In genomic region chr16:31094088-31094423, GRCh38 we compare ENCODE assay signal across 8 cellular contexts. TPM values are rescaled to one million over a fixed set of nuclear protein-coding genes. Genes with fewer than 3 reads are reported as not detected.
A peak's percentile ranks its signal among the peaks of the same experiment; 100 is the strongest.
DNase-seq lines count a peak whose midpoint lies in the region; ATAC-seq and TF ChIP-seq lines count a peak whose summit lies in the region.

No MANE protein-coding gene starts in this region.

- no peak for DNase-seq in T-helper 2 cell treated with Interferon-gamma antibody and Interleukin-4, amounts not matched to agents 5 μg/mL and 100 μg/mL, for 36 hours (ENCODE audit: low spot score)
- no peak for DNase-seq in T-helper 2 cell
- DNase-seq in fibroblast of mammary gland (ENCODE audit: low read depth), result no peak
- DNase-seq in osteocyte (ENCODE audit: extremely low spot score, unreplicated experiment), result no peak
- DNase-seq in activated CD8-positive, alpha-beta memory T cell treated with anti-CD3 and anti-CD28 coated beads, Interleukin-2, amount 50 U/mL, for 48 hours, result no peak
- DNase-seq in foreskin melanocyte, result no peak

- no peak for TF ChIP-seq CTCF in fibroblast of mammary gland (conservative IDR thresholded peaks at IDR 0.05; ENCODE audit: control insufficient read depth, insufficient read depth, low read depth, low read length)
- TF ChIP-seq CTCF in osteocyte (IDR thresholded peaks at IDR 0.05), result no peak

- peak overlapping the region; percentile 94 for H3K4me3 ChIP-seq in fibroblast of mammary gland (ENCODE audit: control insufficient read depth, low read depth, low read length)

- peak overlapping the region; percentile 86 for H3K27ac Mint-ChIP-seq in T-helper 2 cell treated with Interferon-gamma antibody and Interleukin-4, amounts not matched to agents 5 μg/mL and 100 μg/mL, for 36 hours
- H3K27ac Mint-ChIP-seq in osteocyte (ENCODE audit: unreplicated experiment), result peak overlapping the region; percentile 94

- H3K4me1 Mint-ChIP-seq in T-helper 2 cell treated with Interferon-gamma antibody and Interleukin-4, amounts not matched to agents 5 μg/mL and 100 μg/mL, for 36 hours (ENCODE audit: low read depth), result peaks cover 13% of the 10 kb centered on the region
- H3K4me1 Mint-ChIP-seq in osteocyte (ENCODE audit: unreplicated experiment), result peaks cover 28% of the 10 kb centered on the region

- ATAC-seq in SK-N-SH treated with all-trans-retinoic acid at 6 μM for 48 hours (peak; percentile 46), GM21515 (IDR thresholded peaks at IDR 0.05; ENCODE audit: unreplicated experiment) (no peak)

- no peaks in the 10 kb centered on the region for H3K27me3 Mint-ChIP-seq in T-helper 2 cell treated with Interferon-gamma antibody and Interleukin-4, amounts not matched to agents 5 μg/mL and 100 μg/mL, for 36 hours (ENCODE audit: low read depth)
- no peaks in the 10 kb centered on the region for H3K27me3 Mint-ChIP-seq in osteocyte (ENCODE audit: unreplicated experiment)

- no peaks in the 10 kb centered on the region for H3K9me3 Mint-ChIP-seq in T-helper 2 cell treated with Interferon-gamma antibody and Interleukin-4, amounts not matched to agents 5 μg/mL and 100 μg/mL, for 36 hours
- no peaks in the 10 kb centered on the region for H3K9me3 Mint-ChIP-seq in osteocyte (ENCODE audit: unreplicated experiment)

- peak overlapping the region; percentile 91 for H3K4me3 Mint-ChIP-seq in T-helper 2 cell treated with Interferon-gamma antibody and Interleukin-4, amounts not matched to agents 5 μg/mL and 100 μg/mL, for 36 hours
- H3K4me3 Mint-ChIP-seq in osteocyte (ENCODE audit: unreplicated experiment), result peak overlapping the region; percentile 95

- H3K36me3 Mint-ChIP-seq in T-helper 2 cell treated with Interferon-gamma antibody and Interleukin-4, amounts not matched to agents 5 μg/mL and 100 μg/mL, for 36 hours (ENCODE audit: low read depth), result peaks cover 12% of the 10 kb centered on the region
- H3K36me3 Mint-ChIP-seq in osteocyte (ENCODE audit: unreplicated experiment), result peaks cover 3% of the 10 kb centered on the region

TF ChIP-seq in SK-N-SH treated with all-trans-retinoic acid at 6 μM for 48 hours, 23 proteins besides CTCF, POLR2A, EP300 and RAD21:
- TF ChIP-seq ZC3H10 (CRISPR knock-in tag; IDR thresholded peaks at IDR 0.05) (no peak), ZNF8 (CRISPR knock-in tag; IDR thresholded peaks at IDR 0.05) (no peak), CSRNP3 (CRISPR knock-in tag; IDR thresholded peaks at IDR 0.05) (no peak), ZNF565 (CRISPR knock-in tag; conservative IDR thresholded peaks at IDR 0.05; ENCODE audit: low read depth) (no peak), RARB (CRISPR knock-in tag; IDR thresholded peaks at IDR 0.05) (no peak), PPARA (CRISPR knock-in tag; IDR thresholded peaks at IDR 0.05; ENCODE audit: borderline replicate concordance) (no peak), ZFP30 (CRISPR knock-in tag; IDR thresholded peaks at IDR 0.05) (no peak), PATZ1 (CRISPR knock-in tag; IDR thresholded peaks at IDR 0.05; ENCODE audit: borderline replicate concordance) (no peak), TCF4 (CRISPR knock-in tag; IDR thresholded peaks at IDR 0.05; ENCODE audit: borderline replicate concordance) (no peak)

RNA-seq across cellular contexts. Expression of gene VKORC1, which starts 0.5 kb away (rescaled TPM):
- total RNA-seq in osteocyte, result 141 and 148 TPM in 2 replicates

RNA-seq across cellular contexts. Expression of gene PRSS53, which starts 5.3 kb away (rescaled TPM):
- total RNA-seq in osteocyte, result 2.8 and 3.2 TPM in 2 replicates

RNA-seq across cellular contexts. Expression of gene BCKDK, which starts 14.1 kb away (rescaled TPM):
- 38.8 and 39.3 TPM in 2 replicates for total RNA-seq in osteocyte

RNA-seq across cellular contexts. Expression of gene ZNF646, which starts 19.8 kb away (rescaled TPM):
- total RNA-seq in osteocyte, result 18.4 and 22.5 TPM in 2 replicates

RNA-seq across cellular contexts. Expression of gene ZNF668, which starts 20.0 kb away (rescaled TPM):
- total RNA-seq in osteocyte, result 13.2 and 13.5 TPM in 2 replicates
